Comparison of ENCODE assay signal across 1 cellular context in the genomic region with DNA sequence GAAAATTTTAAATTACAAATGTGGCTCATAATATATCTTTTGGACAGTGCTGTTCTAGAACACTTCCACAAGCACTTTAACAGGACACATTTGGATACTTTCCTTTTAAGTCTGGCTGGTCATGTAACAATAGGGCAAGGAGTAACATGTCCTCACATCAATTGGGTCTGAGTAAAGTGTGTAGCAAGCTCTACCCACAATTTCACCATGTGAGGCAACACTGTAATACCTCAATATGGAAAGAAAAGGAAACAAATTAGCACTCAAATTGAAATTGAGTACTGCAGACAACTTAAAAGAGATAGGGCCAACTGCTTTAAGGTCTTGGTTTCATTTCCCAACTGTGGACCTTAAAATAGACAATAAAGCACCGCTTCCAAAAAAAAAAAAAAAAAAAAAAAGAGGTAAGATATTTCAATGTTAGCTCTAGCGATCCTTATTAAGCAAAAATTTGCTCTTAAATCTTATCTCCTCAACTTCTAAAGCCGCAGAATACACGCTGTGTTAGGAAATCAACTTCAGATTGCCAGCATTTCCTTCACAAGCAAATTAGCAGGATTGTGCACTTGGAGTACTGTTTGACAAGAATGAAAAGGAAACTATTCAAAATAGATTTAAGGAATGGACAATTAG.
TF ChIP-seq lines count a peak whose summit lies in the region.

No MANE protein-coding gene starts in this region.

TF ChIP-seq in GM12878, 131 proteins besides CTCF, POLR2A, EP300 and RAD21 (continued from another document and continues in another):
- TF ChIP-seq, protein P1, sequence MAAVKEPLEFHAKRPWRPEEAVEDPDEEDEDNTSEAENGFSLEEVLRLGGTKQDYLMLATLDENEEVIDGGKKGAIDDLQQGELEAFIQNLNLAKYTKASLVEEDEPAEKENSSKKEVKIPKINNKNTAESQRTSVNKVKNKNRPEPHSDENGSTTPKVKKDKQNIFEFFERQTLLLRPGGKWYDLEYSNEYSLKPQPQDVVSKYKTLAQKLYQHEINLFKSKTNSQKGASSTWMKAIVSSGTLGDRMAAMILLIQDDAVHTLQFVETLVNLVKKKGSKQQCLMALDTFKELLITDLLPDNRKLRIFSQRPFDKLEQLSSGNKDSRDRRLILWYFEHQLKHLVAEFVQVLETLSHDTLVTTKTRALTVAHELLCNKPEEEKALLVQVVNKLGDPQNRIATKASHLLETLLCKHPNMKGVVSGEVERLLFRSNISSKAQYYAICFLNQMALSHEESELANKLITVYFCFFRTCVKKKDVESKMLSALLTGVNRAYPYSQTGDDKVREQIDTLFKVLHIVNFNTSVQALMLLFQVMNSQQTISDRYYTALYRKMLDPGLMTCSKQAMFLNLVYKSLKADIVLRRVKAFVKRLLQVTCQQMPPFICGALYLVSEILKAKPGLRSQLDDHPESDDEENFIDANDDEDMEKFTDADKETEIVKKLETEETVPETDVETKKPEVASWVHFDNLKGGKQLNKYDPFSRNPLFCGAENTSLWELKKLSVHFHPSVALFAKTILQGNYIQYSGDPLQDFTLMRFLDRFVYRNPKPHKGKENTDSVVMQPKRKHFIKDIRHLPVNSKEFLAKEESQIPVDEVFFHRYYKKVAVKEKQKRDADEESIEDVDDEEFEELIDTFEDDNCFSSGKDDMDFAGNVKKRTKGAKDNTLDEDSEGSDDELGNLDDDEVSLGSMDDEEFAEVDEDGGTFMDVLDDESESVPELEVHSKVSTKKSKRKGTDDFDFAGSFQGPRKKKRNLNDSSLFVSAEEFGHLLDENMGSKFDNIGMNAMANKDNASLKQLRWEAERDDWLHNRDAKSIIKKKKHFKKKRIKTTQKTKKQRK (IDR thresholded peaks at IDR 0.05; ENCODE audit: low read depth, low read length), result no peak
- TF ChIP-seq SREBF1 (IDR thresholded peaks at IDR 0.05; ENCODE audit: low read length) (no peak), TARDBP (IDR thresholded peaks at IDR 0.05; ENCODE audit: borderline replicate concordance) (no peak), MTA2 (IDR thresholded peaks at IDR 0.05; ENCODE audit: low read depth) (peak; percentile 64), CHD4 (IDR thresholded peaks at IDR 0.05) (no peak), BACH1 (IDR thresholded peaks at IDR 0.05; ENCODE audit: borderline replicate concordance) (no peak), ZNF384 (IDR thresholded peaks at IDR 0.05; ENCODE audit: borderline replicate concordance, low read depth, low read length) (peak; percentile 83), BHLHE40 (IDR thresholded peaks at IDR 0.05; ENCODE audit: borderline replicate concordance in 1 of 2, low read depth in 2 of 2, low read length in 1 of 2) (peak in 1 of 2 experiments; percentile 25; a peak in 1 of 4 replicates), EED (IDR thresholded peaks at IDR 0.05; ENCODE audit: low read depth) (no peak), DPF2 (IDR thresholded peaks at IDR 0.05) (no peak), HDAC2 (IDR thresholded peaks at IDR 0.05) (no peak), TCF7 (IDR thresholded peaks at IDR 0.05; ENCODE audit: borderline replicate concordance) (no peak), ZNF622 (IDR thresholded peaks at IDR 0.05) (no peak), MYC (IDR thresholded peaks at IDR 0.05; ENCODE audit: insufficient read depth, insufficient read length, insufficient replicate concordance, low read length, severe bottlenecking) (no peak), ESRRA (IDR thresholded peaks at IDR 0.05; ENCODE audit: low read length) (no peak), CHD2 (IDR thresholded peaks at IDR 0.05; ENCODE audit: borderline replicate concordance, low read depth, low read length) (0 out of 2 replicates have a peak, but pooled peaks have one; percentile 16), CHD1 (IDR thresholded peaks at IDR 0.05; ENCODE audit: low read depth, low read length) (no peak), ATF7 (IDR thresholded peaks at IDR 0.05; ENCODE audit: low read depth) (no peak), CBX5 (IDR thresholded peaks at IDR 0.05; ENCODE audit: low read depth) (no peak), TBL1XR1 (IDR thresholded peaks at IDR 0.05; ENCODE audit: low read depth, low read length) (no peak), HDGF (IDR thresholded peaks at IDR 0.05) (no peak), CEBPB (IDR thresholded peaks at IDR 0.05; ENCODE audit: borderline replicate concordance in 1 of 2, low read depth in 2 of 2, low read length in 2 of 2) (no peak), SREBF2 (IDR thresholded peaks at IDR 0.05; ENCODE audit: low read length) (no peak), FOXK2 (IDR thresholded peaks at IDR 0.05) (no peak), IKZF2 (IDR thresholded peaks at IDR 0.05) (peak; percentile 49 to 54; a peak in 3 of 4 replicates), CREM (IDR thresholded peaks at IDR 0.05; ENCODE audit: low read depth) (no peak), MEF2B (IDR thresholded peaks at IDR 0.05; ENCODE audit: partially characterized antibody, poor library complexity, severe bottlenecking) (no peak), RCOR1 (conservative IDR thresholded peaks at IDR 0.05; ENCODE audit: low read depth, low read length) (no peak), RUNX3 (IDR thresholded peaks at IDR 0.05; ENCODE audit: low read length) (peak; percentile 72), STAT3 (IDR thresholded peaks at IDR 0.05; ENCODE audit: low read depth, low read length) (no peak), IRF4 (IDR thresholded peaks at IDR 0.05; ENCODE audit: low read depth, low read length) (peak; percentile 57; the same call in 1 of the 2 replicates), SRF (IDR thresholded peaks at IDR 0.05; ENCODE audit: low read depth in 2 of 2, low read length in 2 of 2) (no peak), SMAD1 (IDR thresholded peaks at IDR 0.05; ENCODE audit: low read depth, partially characterized antibody) (no peak), TCF3 (IDR thresholded peaks at IDR 0.05; ENCODE audit: borderline replicate concordance, insufficient read depth, low read depth, low read length) (no peak), ASH2L (IDR thresholded peaks at IDR 0.05; ENCODE audit: borderline replicate concordance, low read depth) (no peak), CBFB (IDR thresholded peaks at IDR 0.05; ENCODE audit: low read depth) (no peak), FOXM1 (IDR thresholded peaks at IDR 0.05; ENCODE audit: low read depth, low read length) (0 out of 2 replicates have a peak, but pooled peaks have one; percentile 15), PAX8 (IDR thresholded peaks at IDR 0.05) (no peak), HDAC6 (IDR thresholded peaks at IDR 0.05; ENCODE audit: unreplicated experiment) (no peak)
- TF ChIP-seq, protein P2, sequence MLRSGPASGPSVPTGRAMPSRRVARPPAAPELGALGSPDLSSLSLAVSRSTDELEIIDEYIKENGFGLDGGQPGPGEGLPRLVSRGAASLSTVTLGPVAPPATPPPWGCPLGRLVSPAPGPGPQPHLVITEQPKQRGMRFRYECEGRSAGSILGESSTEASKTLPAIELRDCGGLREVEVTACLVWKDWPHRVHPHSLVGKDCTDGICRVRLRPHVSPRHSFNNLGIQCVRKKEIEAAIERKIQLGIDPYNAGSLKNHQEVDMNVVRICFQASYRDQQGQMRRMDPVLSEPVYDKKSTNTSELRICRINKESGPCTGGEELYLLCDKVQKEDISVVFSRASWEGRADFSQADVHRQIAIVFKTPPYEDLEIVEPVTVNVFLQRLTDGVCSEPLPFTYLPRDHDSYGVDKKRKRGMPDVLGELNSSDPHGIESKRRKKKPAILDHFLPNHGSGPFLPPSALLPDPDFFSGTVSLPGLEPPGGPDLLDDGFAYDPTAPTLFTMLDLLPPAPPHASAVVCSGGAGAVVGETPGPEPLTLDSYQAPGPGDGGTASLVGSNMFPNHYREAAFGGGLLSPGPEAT (IDR thresholded peaks at IDR 0.05; ENCODE audit: low read depth), result no peak
- TF ChIP-seq, protein P3, sequence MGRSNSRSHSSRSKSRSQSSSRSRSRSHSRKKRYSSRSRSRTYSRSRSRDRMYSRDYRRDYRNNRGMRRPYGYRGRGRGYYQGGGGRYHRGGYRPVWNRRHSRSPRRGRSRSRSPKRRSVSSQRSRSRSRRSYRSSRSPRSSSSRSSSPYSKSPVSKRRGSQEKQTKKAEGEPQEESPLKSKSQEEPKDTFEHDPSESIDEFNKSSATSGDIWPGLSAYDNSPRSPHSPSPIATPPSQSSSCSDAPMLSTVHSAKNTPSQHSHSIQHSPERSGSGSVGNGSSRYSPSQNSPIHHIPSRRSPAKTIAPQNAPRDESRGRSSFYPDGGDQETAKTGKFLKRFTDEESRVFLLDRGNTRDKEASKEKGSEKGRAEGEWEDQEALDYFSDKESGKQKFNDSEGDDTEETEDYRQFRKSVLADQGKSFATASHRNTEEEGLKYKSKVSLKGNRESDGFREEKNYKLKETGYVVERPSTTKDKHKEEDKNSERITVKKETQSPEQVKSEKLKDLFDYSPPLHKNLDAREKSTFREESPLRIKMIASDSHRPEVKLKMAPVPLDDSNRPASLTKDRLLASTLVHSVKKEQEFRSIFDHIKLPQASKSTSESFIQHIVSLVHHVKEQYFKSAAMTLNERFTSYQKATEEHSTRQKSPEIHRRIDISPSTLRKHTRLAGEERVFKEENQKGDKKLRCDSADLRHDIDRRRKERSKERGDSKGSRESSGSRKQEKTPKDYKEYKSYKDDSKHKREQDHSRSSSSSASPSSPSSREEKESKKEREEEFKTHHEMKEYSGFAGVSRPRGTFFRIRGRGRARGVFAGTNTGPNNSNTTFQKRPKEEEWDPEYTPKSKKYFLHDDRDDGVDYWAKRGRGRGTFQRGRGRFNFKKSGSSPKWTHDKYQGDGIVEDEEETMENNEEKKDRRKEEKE (IDR thresholded peaks at IDR 0.05), result no peak
- TF ChIP-seq, protein P4, sequence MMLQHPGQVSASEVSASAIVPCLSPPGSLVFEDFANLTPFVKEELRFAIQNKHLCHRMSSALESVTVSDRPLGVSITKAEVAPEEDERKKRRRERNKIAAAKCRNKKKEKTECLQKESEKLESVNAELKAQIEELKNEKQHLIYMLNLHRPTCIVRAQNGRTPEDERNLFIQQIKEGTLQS (IDR thresholded peaks at IDR 0.05; ENCODE audit: borderline replicate concordance, extremely low read depth, low read depth, low read length), result no peak
- TF ChIP-seq, protein P5, sequence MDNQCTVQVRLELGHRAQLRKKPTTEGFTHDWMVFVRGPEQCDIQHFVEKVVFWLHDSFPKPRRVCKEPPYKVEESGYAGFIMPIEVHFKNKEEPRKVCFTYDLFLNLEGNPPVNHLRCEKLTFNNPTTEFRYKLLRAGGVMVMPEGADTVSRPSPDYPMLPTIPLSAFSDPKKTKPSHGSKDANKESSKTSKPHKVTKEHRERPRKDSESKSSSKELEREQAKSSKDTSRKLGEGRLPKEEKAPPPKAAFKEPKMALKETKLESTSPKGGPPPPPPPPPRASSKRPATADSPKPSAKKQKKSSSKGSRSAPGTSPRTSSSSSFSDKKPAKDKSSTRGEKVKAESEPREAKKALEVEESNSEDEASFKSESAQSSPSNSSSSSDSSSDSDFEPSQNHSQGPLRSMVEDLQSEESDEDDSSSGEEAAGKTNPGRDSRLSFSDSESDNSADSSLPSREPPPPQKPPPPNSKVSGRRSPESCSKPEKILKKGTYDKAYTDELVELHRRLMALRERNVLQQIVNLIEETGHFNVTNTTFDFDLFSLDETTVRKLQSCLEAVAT (IDR thresholded peaks at IDR 0.05), result no peak
- TF ChIP-seq, protein P6, sequence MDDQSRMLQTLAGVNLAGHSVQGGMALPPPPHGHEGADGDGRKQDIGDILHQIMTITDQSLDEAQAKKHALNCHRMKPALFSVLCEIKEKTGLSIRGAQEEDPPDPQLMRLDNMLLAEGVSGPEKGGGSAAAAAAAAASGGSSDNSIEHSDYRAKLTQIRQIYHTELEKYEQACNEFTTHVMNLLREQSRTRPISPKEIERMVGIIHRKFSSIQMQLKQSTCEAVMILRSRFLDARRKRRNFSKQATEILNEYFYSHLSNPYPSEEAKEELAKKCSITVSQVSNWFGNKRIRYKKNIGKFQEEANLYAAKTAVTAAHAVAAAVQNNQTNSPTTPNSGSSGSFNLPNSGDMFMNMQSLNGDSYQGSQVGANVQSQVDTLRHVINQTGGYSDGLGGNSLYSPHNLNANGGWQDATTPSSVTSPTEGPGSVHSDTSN (IDR thresholded peaks at IDR 0.05; ENCODE audit: insufficient replicate concordance, low read depth, low read length), result no peak
- TF ChIP-seq, protein P7, sequence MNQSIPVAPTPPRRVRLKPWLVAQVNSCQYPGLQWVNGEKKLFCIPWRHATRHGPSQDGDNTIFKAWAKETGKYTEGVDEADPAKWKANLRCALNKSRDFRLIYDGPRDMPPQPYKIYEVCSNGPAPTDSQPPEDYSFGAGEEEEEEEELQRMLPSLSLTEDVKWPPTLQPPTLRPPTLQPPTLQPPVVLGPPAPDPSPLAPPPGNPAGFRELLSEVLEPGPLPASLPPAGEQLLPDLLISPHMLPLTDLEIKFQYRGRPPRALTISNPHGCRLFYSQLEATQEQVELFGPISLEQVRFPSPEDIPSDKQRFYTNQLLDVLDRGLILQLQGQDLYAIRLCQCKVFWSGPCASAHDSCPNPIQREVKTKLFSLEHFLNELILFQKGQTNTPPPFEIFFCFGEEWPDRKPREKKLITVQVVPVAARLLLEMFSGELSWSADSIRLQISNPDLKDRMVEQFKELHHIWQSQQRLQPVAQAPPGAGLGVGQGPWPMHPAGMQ (IDR thresholded peaks at IDR 0.05; ENCODE audit: borderline replicate concordance), result no peak
- TF ChIP-seq, protein P8, sequence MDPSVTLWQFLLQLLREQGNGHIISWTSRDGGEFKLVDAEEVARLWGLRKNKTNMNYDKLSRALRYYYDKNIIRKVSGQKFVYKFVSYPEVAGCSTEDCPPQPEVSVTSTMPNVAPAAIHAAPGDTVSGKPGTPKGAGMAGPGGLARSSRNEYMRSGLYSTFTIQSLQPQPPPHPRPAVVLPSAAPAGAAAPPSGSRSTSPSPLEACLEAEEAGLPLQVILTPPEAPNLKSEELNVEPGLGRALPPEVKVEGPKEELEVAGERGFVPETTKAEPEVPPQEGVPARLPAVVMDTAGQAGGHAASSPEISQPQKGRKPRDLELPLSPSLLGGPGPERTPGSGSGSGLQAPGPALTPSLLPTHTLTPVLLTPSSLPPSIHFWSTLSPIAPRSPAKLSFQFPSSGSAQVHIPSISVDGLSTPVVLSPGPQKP (IDR thresholded peaks at IDR 0.05; ENCODE audit: low read depth, low read length), result no peak
- TF ChIP-seq, protein P9, sequence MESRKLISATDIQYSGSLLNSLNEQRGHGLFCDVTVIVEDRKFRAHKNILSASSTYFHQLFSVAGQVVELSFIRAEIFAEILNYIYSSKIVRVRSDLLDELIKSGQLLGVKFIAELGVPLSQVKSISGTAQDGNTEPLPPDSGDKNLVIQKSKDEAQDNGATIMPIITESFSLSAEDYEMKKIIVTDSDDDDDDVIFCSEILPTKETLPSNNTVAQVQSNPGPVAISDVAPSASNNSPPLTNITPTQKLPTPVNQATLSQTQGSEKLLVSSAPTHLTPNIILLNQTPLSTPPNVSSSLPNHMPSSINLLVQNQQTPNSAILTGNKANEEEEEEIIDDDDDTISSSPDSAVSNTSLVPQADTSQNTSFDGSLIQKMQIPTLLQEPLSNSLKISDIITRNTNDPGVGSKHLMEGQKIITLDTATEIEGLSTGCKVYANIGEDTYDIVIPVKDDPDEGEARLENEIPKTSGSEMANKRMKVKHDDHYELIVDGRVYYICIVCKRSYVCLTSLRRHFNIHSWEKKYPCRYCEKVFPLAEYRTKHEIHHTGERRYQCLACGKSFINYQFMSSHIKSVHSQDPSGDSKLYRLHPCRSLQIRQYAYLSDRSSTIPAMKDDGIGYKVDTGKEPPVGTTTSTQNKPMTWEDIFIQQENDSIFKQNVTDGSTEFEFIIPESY (IDR thresholded peaks at IDR 0.05), result no peak
- TF ChIP-seq, protein P10, sequence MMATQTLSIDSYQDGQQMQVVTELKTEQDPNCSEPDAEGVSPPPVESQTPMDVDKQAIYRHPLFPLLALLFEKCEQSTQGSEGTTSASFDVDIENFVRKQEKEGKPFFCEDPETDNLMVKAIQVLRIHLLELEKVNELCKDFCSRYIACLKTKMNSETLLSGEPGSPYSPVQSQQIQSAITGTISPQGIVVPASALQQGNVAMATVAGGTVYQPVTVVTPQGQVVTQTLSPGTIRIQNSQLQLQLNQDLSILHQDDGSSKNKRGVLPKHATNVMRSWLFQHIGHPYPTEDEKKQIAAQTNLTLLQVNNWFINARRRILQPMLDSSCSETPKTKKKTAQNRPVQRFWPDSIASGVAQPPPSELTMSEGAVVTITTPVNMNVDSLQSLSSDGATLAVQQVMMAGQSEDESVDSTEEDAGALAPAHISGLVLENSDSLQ (IDR thresholded peaks at IDR 0.05), result no peak
